Comparison of ENCODE assay signal across 18 cellular contexts in the genomic region with DNA sequence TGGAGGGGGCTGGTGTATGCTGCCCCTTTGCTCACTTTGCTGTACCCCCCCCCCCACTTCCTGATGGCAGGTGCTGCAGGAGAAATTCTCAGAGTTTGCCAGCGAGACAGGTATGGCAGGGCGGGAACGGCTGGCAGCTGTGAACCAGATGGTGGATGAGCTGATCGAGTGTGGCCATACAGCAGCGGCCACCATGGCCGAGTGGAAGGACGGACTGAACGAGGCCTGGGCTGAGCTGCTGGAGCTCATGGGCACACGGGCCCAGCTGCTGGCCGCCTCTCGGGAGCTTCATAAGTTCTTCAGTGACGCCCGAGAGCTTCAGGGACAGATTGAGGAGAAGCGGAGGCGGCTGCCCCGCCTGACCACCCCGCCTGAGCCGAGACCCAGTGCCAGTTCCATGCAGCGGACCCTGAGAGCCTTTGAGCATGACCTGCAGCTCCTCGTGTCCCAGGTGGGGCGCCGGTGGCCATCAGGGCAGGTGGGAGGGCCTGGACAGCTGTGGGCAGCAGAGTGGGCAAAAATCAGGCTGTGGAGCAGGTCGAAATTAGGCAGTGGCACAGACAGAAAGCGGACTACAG. TPM values are rescaled to one million over a fixed set of nuclear protein-coding genes. Genes with fewer than 3 reads are reported as not detected.
A peak's percentile ranks its signal among the peaks of the same experiment; 100 is the strongest.
DNase-seq lines count a peak whose midpoint lies in the region; ATAC-seq, FAIRE-seq and TF ChIP-seq lines count a peak whose summit lies in the region.
"Had no signal": no experiment of that assay in that cellular context is flagged by ENCODE, and none has a peak within 500 bp of the region (broad histone marks: within the 10 kb centered on the region; RNA-seq: fewer than 3 reads in every experiment).

No MANE protein-coding gene starts in this region.

- no peak for ATAC-seq in GM18873 (IDR thresholded peaks at IDR 0.05; ENCODE audit: low FRiP score, unreplicated experiment)
- ATAC-seq: HCT116 had no signal

- H3K4me2 ChIP-seq in H1 (ENCODE audit: insufficient read depth in 1 of 2, low read depth in 2 of 2, low read length in 2 of 2) (no peak overlapping the region), osteoblast (ENCODE audit: insufficient read depth, low read length) (no peak overlapping the region), trophoblast cell (ENCODE audit: low read length) (no peak overlapping the region)

- peaks cover 16% of the 10 kb centered on the region for H3K4me1 Mint-ChIP-seq in glutamatergic neuron (ENCODE audit: low read depth, unreplicated experiment)

- H4K20me1 ChIP-seq in H1 (replicated peaks in 1 of 2; ENCODE audit: control insufficient read depth in 1 of 2, insufficient read depth in 2 of 2, low read length in 2 of 2) (peaks cover 0 to 1% of the 10 kb centered on the region in 2 experiments), osteoblast (ENCODE audit: insufficient read depth, low read length) (no peaks in the 10 kb centered on the region)

- no peak for TF ChIP-seq EP300 in H1 (IDR thresholded peaks at IDR 0.05; ENCODE audit: borderline replicate concordance in 1 of 2, low read depth in 2 of 2, low read length in 2 of 2)

- H3K79me1 ChIP-seq in H1 (ENCODE audit: low read depth, low read length): no peaks in the 10 kb centered on the region
- H3K79me1 ChIP-seq in trophoblast cell (ENCODE audit: low read length): no peaks in the 10 kb centered on the region

- H3K9me3 Mint-ChIP-seq in glutamatergic neuron (ENCODE audit: unreplicated experiment): peaks cover 16% of the 10 kb centered on the region
- H3K9me3 Mint-ChIP-seq: CD4-positive, alpha-beta memory T cell; H9 had no signal

- no peak for TF ChIP-seq POLR2A in H1 (IDR thresholded peaks at IDR 0.05; ENCODE audit: control extremely low read depth in 1 of 2, low read depth in 2 of 2, low read length in 2 of 2)

- H2AK5ac ChIP-seq in H1 (ENCODE audit: low read depth, low read length): no peak overlapping the region
- no peak overlapping the region for H2AK5ac ChIP-seq in trophoblast cell (ENCODE audit: low read length)

- no peak overlapping the region for H2BK15ac ChIP-seq in H1 (ENCODE audit: low read length)

- TF ChIP-seq RAD21 in H1 (IDR thresholded peaks at IDR 0.05 in 1 of 2, conservative IDR thresholded peaks at IDR 0.05 in 1 of 2; ENCODE audit: low read depth in 2 of 2, low read length in 2 of 2): no peak

- H2BK12ac ChIP-seq in H1 (ENCODE audit: low read depth, low read length): no peak overlapping the region
- no peak overlapping the region for H2BK12ac ChIP-seq in trophoblast cell (ENCODE audit: low read length)

- FAIRE-seq in H1 (lab: Jason Lieb, UNC): no peak
- FAIRE-seq: G401.6, GM12892, GM19239 had no signal

- H2AFZ ChIP-seq in H1 (ENCODE audit: low read length) (no peak overlapping the region), osteoblast (ENCODE audit: low read length) (no peak overlapping the region), trophoblast cell (ENCODE audit: insufficient read depth, low read length, poor library complexity) (no peak overlapping the region)
- H2AFZ ChIP-seq: GM23248 had no signal

- POLR2A ChIA-PET in H1 (lab: Charles Lee; ENCODE audit: partially characterized antibody): interaction anchor here (1.0 kb wide), 1 partner anchor 58 kb away, joined by 3 read pairs; no protein-coding TSS in a partner anchor

- H3K9ac ChIP-seq in H1 (replicated peaks in 1 of 4; ENCODE audit: extremely low read depth in 1 of 4, low read depth in 3 of 4, low read length in 3 of 4) (no peak overlapping the region), trophoblast cell (ENCODE audit: low read length) (no peak overlapping the region)
- H3K9ac ChIP-seq: GM23248 had no signal

- H3K23me2 ChIP-seq in H1 (ENCODE audit: low read depth, low read length): peaks cover 3% of the 10 kb centered on the region; the same call in 1 of the 2 replicates

- H3K36me3 Mint-ChIP-seq in glutamatergic neuron (ENCODE audit: unreplicated experiment): peaks cover 20% of the 10 kb centered on the region
- H3K36me3 Mint-ChIP-seq: CD4-positive, alpha-beta memory T cell had no signal

- H3K27ac ChIP-seq in H1 (ENCODE audit: low read depth, low read length) (no peak overlapping the region), osteoblast (ENCODE audit: low read depth, low read length) (no peak overlapping the region), trophoblast cell (ENCODE audit: low read depth, low read length) (no peak overlapping the region)
- H3K27ac ChIP-seq: GM23248 had no signal

- peak overlapping the region; percentile 75 for H3K27ac Mint-ChIP-seq in glutamatergic neuron (ENCODE audit: unreplicated experiment)
- H3K27ac Mint-ChIP-seq: H9 had no signal

- H3K56ac ChIP-seq in H1 (replicated peaks; ENCODE audit: insufficient read length, low read depth, low read length): no peak overlapping the region

- H3K36me3 ChIP-seq in H1 (ENCODE audit: control insufficient read depth in 2 of 4, insufficient read depth in 4 of 4, low read length in 3 of 4) (no peaks in the 10 kb centered on the region), osteoblast (ENCODE audit: insufficient read depth, low read length) (no peaks in the 10 kb centered on the region), trophoblast cell (ENCODE audit: control insufficient read depth in 1 of 2, insufficient read depth in 2 of 2, low read length in 2 of 2) (no peaks in the 10 kb centered on the region)

- no peak overlapping the region for H2BK120ac ChIP-seq in H1 (replicated peaks; ENCODE audit: low read depth, low read length)
- no peak overlapping the region for H2BK120ac ChIP-seq in trophoblast cell (ENCODE audit: insufficient read depth, low read length, poor library complexity)

- H3K9me3 ChIP-seq in H1 (ENCODE audit: insufficient read depth in 2 of 2, low read depth in 1 of 2, low read length in 1 of 2): no peaks in the 10 kb centered on the region
- no peaks in the 10 kb centered on the region for H3K9me3 ChIP-seq in osteoblast (ENCODE audit: low read depth, low read length)
- H3K9me3 ChIP-seq in trophoblast cell (ENCODE audit: insufficient read depth, low read depth, low read length): peaks cover 1% of the 10 kb centered on the region

- H3K4me3 Mint-ChIP-seq in glutamatergic neuron (ENCODE audit: unreplicated experiment): peak overlapping the region; percentile 11
- H3K4me3 Mint-ChIP-seq: H9 had no signal

- no peak overlapping the region for H4K12ac ChIP-seq in trophoblast cell (ENCODE audit: low read depth, low read length)

- H2BK5ac ChIP-seq in H1 (ENCODE audit: low read depth, low read length) (no peak overlapping the region), trophoblast cell (ENCODE audit: low read depth, low read length, poor library complexity) (no peak overlapping the region)

- H3K4ac ChIP-seq in H1 (replicated peaks; ENCODE audit: insufficient read length, low read depth, low read length): no peak overlapping the region
- no peak overlapping the region for H3K4ac ChIP-seq in trophoblast cell (ENCODE audit: low read depth, low read length)

- H4K8ac ChIP-seq in H1 (ENCODE audit: extremely low read depth, insufficient read depth, low read length) (no peak overlapping the region), trophoblast cell (ENCODE audit: low read depth, low read length) (no peak overlapping the region)

- H3K4me3 ChIP-seq in H1 (ENCODE audit: extremely low read depth in 1 of 4, insufficient read depth in 2 of 4, low read depth in 3 of 4, low read length in 4 of 4): no peak overlapping the region
- no peak overlapping the region for H3K4me3 ChIP-seq in osteoblast (ENCODE audit: insufficient read depth, low read length)
- no peak overlapping the region for H3K4me3 ChIP-seq in trophoblast cell (ENCODE audit: low read depth, low read length)
- H3K4me3 ChIP-seq: GM23248 had no signal

- H3K79me2 ChIP-seq in H1 (ENCODE audit: control insufficient read depth in 1 of 2, insufficient read depth in 2 of 2, low read length in 2 of 2) (no peaks in the 10 kb centered on the region), osteoblast (ENCODE audit: insufficient read depth, low read length) (no peaks in the 10 kb centered on the region), trophoblast cell (ENCODE audit: control insufficient read depth, insufficient read depth, low read length, poor library complexity) (no peaks in the 10 kb centered on the region)

- no peak overlapping the region for H2BK20ac ChIP-seq in H1 (ENCODE audit: low read length)

- no peak overlapping the region for H4K91ac ChIP-seq in H1 (replicated peaks; ENCODE audit: insufficient read length, low read length)
- H4K91ac ChIP-seq in trophoblast cell (ENCODE audit: low read depth, low read length): no peak overlapping the region

- WGBS in H1 (ENCODE audit: extremely low coverage in 1 of 2, insufficient coverage in 1 of 2, insufficient read length in 1 of 2, insufficient replicate concordance in 2 of 2, low coverage in 1 of 2, low lambda C conversion rate in 2 of 2, missing lambda C conversion rate in 1 of 2), 2 experiments: 90% methylated on average over 24 of the region's 24 CpGs; no CpG with 5 or more reads in 1 of the 2 experiments
- no CpG with 5 or more reads among the region's 24 CpGs for WGBS in trophoblast cell (ENCODE audit: extremely low coverage, insufficient coverage, insufficient read length)

- DNase-seq in H1 (ENCODE audit: low read depth in 1 of 2, low spot score in 2 of 2): no peak
- no peak for DNase-seq in glutamatergic neuron
- DNase-seq in osteoblast (ENCODE audit: insufficient read length, low spot score, missing footprints): peak; percentile 72
- no peak for DNase-seq in NCI-H146 (lab: John Stamatoyannopoulos, UW)
- no peak for DNase-seq in trophoblast cell
- DNase-seq: C1 segment of cervical spinal cord; Calu3; CD4-positive, alpha-beta memory T cell; COR-L47; DMS153; DND-41; GM23248; H9 had no signal

- TF ChIP-seq CTCF in H1 (IDR thresholded peaks at IDR 0.05; ENCODE audit: control extremely low read depth in 1 of 3, insufficient read depth in 1 of 3, low read depth in 1 of 3, low read length in 3 of 3) (no peak), glutamatergic neuron (IDR thresholded peaks at IDR 0.05; ENCODE audit: partially characterized antibody, unreplicated experiment) (no peak), osteoblast (IDR thresholded peaks at IDR 0.05; ENCODE audit: extremely low read depth, low read depth, low read length) (no peak)

- no peak overlapping the region for H3K23ac ChIP-seq in H1 (ENCODE audit: insufficient read length)
- no peak overlapping the region for H3K23ac ChIP-seq in trophoblast cell (ENCODE audit: low read length)

- H3K4me1 ChIP-seq in H1 (replicated peaks in 1 of 4; ENCODE audit: control insufficient read depth in 3 of 4, insufficient read depth in 4 of 4, low read length in 3 of 4) (peaks cover 0 to 5% (median 2%) of the 10 kb centered on the region in 4 experiments; a peak in 4 of 7 replicates), osteoblast (ENCODE audit: insufficient read depth, low read length) (no peaks in the 10 kb centered on the region), trophoblast cell (ENCODE audit: control insufficient read depth in 1 of 2, insufficient read depth in 2 of 2, low read length in 2 of 2) (no peaks in the 10 kb centered on the region)

- H3K18ac ChIP-seq in H1 (ENCODE audit: extremely low read depth, low read length) (no peak overlapping the region), trophoblast cell (ENCODE audit: low read length) (no peak overlapping the region)

- CTCF ChIA-PET in H1 (lab: Charles Lee; ENCODE audit: partially characterized antibody): interaction anchor here (0.6 to 3.2 kb wide), 12 partner anchors 9 to 78 kb away, joined by 3 to 10 read pairs (median 4); no protein-coding TSS in a partner anchor

- H3K14ac ChIP-seq in H1 (ENCODE audit: insufficient read length) (no peak overlapping the region), trophoblast cell (ENCODE audit: low read length) (no peak overlapping the region)

- H3K27me3 ChIP-seq in H1 (replicated peaks in 1 of 4; ENCODE audit: control insufficient read depth in 3 of 4, extremely low read depth in 1 of 4, insufficient read depth in 3 of 4, low read length in 3 of 4): peaks cover 7 to 41% (median 28%) of the 10 kb centered on the region in 4 experiments
- peaks cover 20% of the 10 kb centered on the region for H3K27me3 ChIP-seq in osteoblast (ENCODE audit: insufficient read depth, low read length)
- H3K27me3 ChIP-seq in trophoblast cell (ENCODE audit: insufficient read depth, low read length): peaks cover 18% of the 10 kb centered on the region

- H3K27me3 Mint-ChIP-seq in glutamatergic neuron (ENCODE audit: unreplicated experiment): peaks cover 16% of the 10 kb centered on the region

- H4K5ac ChIP-seq in H1 (ENCODE audit: insufficient read length, low read depth, low read length): no peak overlapping the region

RNA-seq across cellular contexts. Expression of a gene that starts 19.6 kb away (rescaled TPM):
- 72.8 and 74.6 TPM in 2 replicates for total RNA-seq in H1 (2021; fragmentation: NEBNext Ultra II Directional; extraction: Animal tissue kit (Norgen Biotek cat#: 25700))
- polyA plus RNA-seq in H1 (2011; rRNA removed): 98.8 and 158 TPM in 2 replicates
- 81.1 TPM for polyA plus RNA-seq in H1 (2011; cell fraction: cytosol; rRNA removed)
- 207 TPM for polyA plus RNA-seq in H1 (2011; cell fraction: nucleus; rRNA removed)
- polyA plus RNA-seq in H1 (2012, experiment 1 of 2): 79.8 to 106 TPM (median 102 TPM) in 4 replicates
- polyA plus RNA-seq in H1 (2012, experiment 2 of 2): 95.8 TPM
- polyA plus RNA-seq in H1 (2013, experiment 1 of 2): 79.2 TPM
- polyA plus RNA-seq in H1 (2013, experiment 2 of 2): 73.3 TPM
- 44.1 and 59.2 TPM in 2 replicates for polyA minus RNA-seq in H1 (2011; rRNA and poly(A)+ RNA removed)
- 83.1 TPM for polyA minus RNA-seq in H1 (2011; cell fraction: cytosol; rRNA and poly(A)+ RNA removed)
- 68.1 TPM for polyA minus RNA-seq in H1 (2011; cell fraction: nucleus; rRNA and poly(A)+ RNA removed)
- total RNA-seq in glutamatergic neuron (ENCODE audit: unreplicated experiment) (170 TPM), osteoblast (16.3 and 18.9 TPM in 2 replicates)
- polyA plus RNA-seq in trophoblast cell (2013): 86.0 and 94.0 TPM in 2 replicates

RNA-seq across cellular contexts. Expression of a gene that starts 44.1 kb away (rescaled TPM):
- 75.3 and 77.1 TPM in 2 replicates for total RNA-seq in H1 (2021; fragmentation: NEBNext Ultra II Directional; extraction: Animal tissue kit (Norgen Biotek cat#: 25700))
- polyA plus RNA-seq in H1 (2011; rRNA removed): 54.5 and 111 TPM in 2 replicates
- polyA plus RNA-seq in H1 (2011; cell fraction: cytosol; rRNA removed): 68.6 TPM
- polyA plus RNA-seq in H1 (2011; cell fraction: nucleus; rRNA removed): 270 TPM
- polyA plus RNA-seq in H1 (2012, experiment 1 of 2): 51.9 to 154 TPM (median 115 TPM) in 4 replicates
- polyA plus RNA-seq in H1 (2012, experiment 2 of 2): 94.0 TPM
- 67.1 TPM for polyA plus RNA-seq in H1 (2013, experiment 1 of 2)
- 56.9 TPM for polyA plus RNA-seq in H1 (2013, experiment 2 of 2)
- polyA minus RNA-seq in H1 (2011; rRNA and poly(A)+ RNA removed): 21.2 and 23.9 TPM in 2 replicates
- polyA minus RNA-seq in H1 (2011; cell fraction: cytosol; rRNA and poly(A)+ RNA removed): 61.7 TPM
- polyA minus RNA-seq in H1 (2011; cell fraction: nucleus; rRNA and poly(A)+ RNA removed): 58.2 TPM
- total RNA-seq in glutamatergic neuron (ENCODE audit: unreplicated experiment) (169 TPM), osteoblast (13.6 and 16.6 TPM in 2 replicates)
- polyA plus RNA-seq in trophoblast cell (2013): 93.8 and 98.4 TPM in 2 replicates
